Comparison of ENCODE assay signal across 8 cellular contexts in genomic region chr14:37595809-37596595, GRCh38. TPM values are rescaled to one million over a fixed set of nuclear protein-coding genes. Genes with fewer than 3 reads are reported as not detected.
DNase-seq lines count a peak whose midpoint lies in the region; ATAC-seq and TF ChIP-seq lines count a peak whose summit lies in the region.

No MANE protein-coding gene starts in this region.

- H3K27ac ChIP-seq in gastrocnemius medialis, result no peak overlapping the region

- no peaks in the 10 kb centered on the region for H3K36me3 ChIP-seq in gastrocnemius medialis

- peaks cover 97 to 98% (median 97%) of the 10 kb centered on the region in 3 donors for H3K27me3 ChIP-seq in gastrocnemius medialis

- in situ Hi-C loops in gastrocnemius medialis (cut with MboI; ENCODE audit: low sequenced_read_pairs in 4 of 4), result loop anchor here in 2 of 4 donors (25.0 kb wide), 2 partner anchors 934 to 1084 kb away; partner anchors contain the start of genes NKX2-1 (in 1 of the 2) and PAX9 (in 1 of the 2)

- peaks cover 15 to 29% of the 10 kb centered on the region in 2 donors for H3K4me1 ChIP-seq in gastrocnemius medialis

- TF ChIP-seq CTCF in foreskin fibroblast (IDR thresholded peaks at IDR 0.05; ENCODE audit: low read depth, low read length) (no peak), gastrocnemius medialis (IDR thresholded peaks at IDR 0.05 in 4 of 5, conservative IDR thresholded peaks at IDR 0.05 in 1 of 5) (no peak)

- H3K36me3 Mint-ChIP-seq in activated CD4-positive, alpha-beta memory T cell treated with anti-CD3 and anti-CD28 coated beads for 36 hours, result peaks cover 25% of the 10 kb centered on the region

- peaks cover 9% of the 10 kb centered on the region for H3K9me3 Mint-ChIP-seq in activated CD4-positive, alpha-beta memory T cell treated with anti-CD3 and anti-CD28 coated beads for 36 hours

- peak overlapping the region; percentile 22 to 62 for H3K4me3 ChIP-seq in foreskin fibroblast (ENCODE audit: low read depth in 1 of 2, low read length in 2 of 2)
- H3K4me3 ChIP-seq in gastrocnemius medialis, result peak overlapping the region; percentile 11 to 45 (median 34)

- peaks cover 35% of the 10 kb centered on the region for H3K4me1 Mint-ChIP-seq in activated CD4-positive, alpha-beta memory T cell treated with anti-CD3 and anti-CD28 coated beads for 36 hours (ENCODE audit: low read depth)

- peak overlapping the region; percentile 35 for H3K27ac Mint-ChIP-seq in activated CD4-positive, alpha-beta memory T cell treated with anti-CD3 and anti-CD28 coated beads for 36 hours

- POLR2A ChIA-PET in activated CD4-positive, alpha-beta memory T cell treated with anti-CD3 and anti-CD28 coated beads for 36 hours (lab: Charles Lee), result no interaction called here

- H3K9me3 ChIP-seq in gastrocnemius medialis, result no peaks in the 10 kb centered on the region

- H3K27me3 Mint-ChIP-seq in activated CD4-positive, alpha-beta memory T cell treated with anti-CD3 and anti-CD28 coated beads for 36 hours, result peaks cover 78% of the 10 kb centered on the region

- TF ChIP-seq POLR2A in gastrocnemius medialis (IDR thresholded peaks at IDR 0.05), result no peak

- intact Hi-C loops in activated CD4-positive, alpha-beta memory T cell treated with anti-CD3 and anti-CD28 coated beads for 36 hours (cut with micrococcal nuclease), result loop anchor here (1.0 to 10.0 kb wide), 7 partner anchors 11 to 1279 kb away; partner anchors contain the start of gene NKX2-8
- intact Hi-C loops in gastrocnemius medialis (cut with DNase I; ENCODE audit: low total_unique reads), result loop anchor here (10.0 kb wide), 1 partner anchor 1101 kb away; no protein-coding TSS in a partner anchor

- H3K4me3 Mint-ChIP-seq in activated CD4-positive, alpha-beta memory T cell treated with anti-CD3 and anti-CD28 coated beads for 36 hours, result peak overlapping the region; percentile 64

- CTCF ChIA-PET in activated CD4-positive, alpha-beta memory T cell treated with anti-CD3 and anti-CD28 coated beads for 36 hours (lab: Charles Lee), result interaction anchor here (0.6 kb wide), 1 partner anchor 192 kb away, joined by 3 read pairs; no protein-coding TSS in a partner anchor

- ATAC-seq in GM18502 (IDR thresholded peaks at IDR 0.05; ENCODE audit: poor library complexity, unreplicated experiment), result peak; percentile 74
- peak; percentile 65 for ATAC-seq in HG03432 (IDR thresholded peaks at IDR 0.05; ENCODE audit: unreplicated experiment)
- no peak for ATAC-seq in gastrocnemius medialis
- ATAC-seq in GM21381 (IDR thresholded peaks at IDR 0.05; ENCODE audit: unreplicated experiment), result no peak

- DNase-seq in NCI-H524 treated with DMSO at 0.1 percent for 48 hours (lab: John Stamatoyannopoulos, UW), result peak; percentile 61
- peak; percentile 88 for DNase-seq in activated CD4-positive, alpha-beta memory T cell treated with anti-CD3 and anti-CD28 coated beads for 36 hours
- DNase-seq in foreskin fibroblast, result no peak
- DNase-seq in gastrocnemius medialis, result no peak
- DNase-seq in A172 (ENCODE audit: low spot score), result no peak

RNA-seq across cellular contexts. Expression of gene TTC6, which starts 0.6 kb away (rescaled TPM):
- total RNA-seq in activated CD4-positive, alpha-beta memory T cell treated with anti-CD3 and anti-CD28 coated beads for 36 hours, result not detected
- not detected for total RNA-seq in gastrocnemius medialis
- total RNA-seq in A172 (2014; rRNA removed; shearing (Covaris generic)), result 0.14 and 1.5 TPM in 2 replicates

RNA-seq across cellular contexts. Expression of gene FOXA1, which starts 1.0 kb away (rescaled TPM):
- total RNA-seq in activated CD4-positive, alpha-beta memory T cell treated with anti-CD3 and anti-CD28 coated beads for 36 hours, result under 1 TPM; 0.12 to 0.19 TPM
- under 1 TPM in 2 of 4 donors, not detected in 2; 0.09 to 0.44 TPM for total RNA-seq in gastrocnemius medialis
- total RNA-seq in A172 (2014; rRNA removed; shearing (Covaris generic)), result 1.4 and 1.7 TPM in 2 replicates

Comparison
In these comparisons a context has a peak if more than half of its experiments do, and no peak if none do; other contexts are left out.
1. ATAC-seq: peak in GM18502 (single experiment) and HG03432 (single experiment); none in gastrocnemius medialis (0 of 2) and GM21381 (single experiment).
2. DNase-seq: peak in NCI-H524 treated with DMSO at 0.1 percent for 48 hours (single experiment) and activated CD4-positive, alpha-beta memory T cell treated with anti-CD3 and anti-CD28 coated beads for 36 hours (single experiment); none in foreskin fibroblast (0 of 2), gastrocnemius medialis (0 of 2) and A172 (single experiment).